8 cellular contexts compared by ENCODE assay signal in the genomic region with DNA sequence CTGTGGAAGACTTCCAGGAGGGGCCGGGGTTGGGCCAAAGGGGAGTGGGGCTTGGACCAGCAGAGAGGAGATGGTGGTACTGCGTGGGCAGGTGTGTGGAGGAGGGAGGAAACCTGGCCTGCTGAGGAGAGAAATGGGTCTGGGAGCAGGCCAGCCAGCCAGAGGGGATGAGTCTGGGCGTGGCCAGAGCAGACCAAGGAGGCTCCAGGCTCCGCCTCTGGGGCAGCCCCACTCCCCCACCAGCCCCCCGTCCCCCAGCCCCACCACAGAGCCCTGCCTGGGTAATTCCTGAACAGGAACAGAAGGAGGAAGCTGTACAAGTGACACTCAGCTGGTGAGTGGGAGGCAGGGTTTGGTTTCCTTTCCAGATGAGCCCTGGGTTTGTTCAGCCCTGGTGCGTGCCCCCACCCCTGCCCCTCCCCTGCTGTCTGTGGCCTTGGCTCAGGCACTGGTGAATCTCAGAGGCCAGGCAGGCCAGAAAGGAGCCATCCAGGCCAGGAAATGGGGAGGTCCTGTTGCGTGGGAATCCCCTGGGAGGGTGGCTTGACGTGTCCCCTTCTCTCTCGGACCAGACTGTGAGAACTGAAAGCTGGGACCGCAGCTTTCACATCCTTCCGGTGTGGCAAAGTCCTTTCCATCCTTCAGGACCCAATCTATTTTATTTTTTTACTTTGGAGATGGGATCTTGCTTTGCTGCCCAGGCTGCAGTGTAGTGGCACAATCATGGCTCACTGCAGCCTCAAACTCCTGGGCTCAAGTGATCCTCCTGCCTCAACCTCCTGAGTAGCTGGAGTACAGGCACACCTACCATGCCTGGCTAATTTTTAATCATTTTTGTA. TPM values are rescaled to one million over a fixed set of nuclear protein-coding genes. Genes with fewer than 3 reads are reported as not detected.
DNase-seq lines count a peak whose midpoint lies in the region; ATAC-seq, FAIRE-seq and TF ChIP-seq lines count a peak whose summit lies in the region.

No MANE protein-coding gene starts in this region.

- DNase-seq in GM12891 (ENCODE audit: insufficient read length, low spot score) (peak; percentile 76), KBM-7 (peak; percentile 97), activated T-cell treated with anti-CD3 and anti-CD28 coated beads for 4 hours (peak; percentile 34), iPS-NIHi7 (ENCODE audit: extremely low spot score) (peak; percentile 76), NCI-H345 (lab: John Stamatoyannopoulos, UW) (no peak), H54 (ENCODE audit: insufficient read length, low spot score) (no peak)
- DNase-seq in stimulated activated CD4-positive, alpha-beta T cell treated with anti-CD3 and anti-CD28 coated beads, Interleukin-2, amount 100 ng/mL, for 48 hours: peak; percentile 19 to 21

- TF ChIP-seq POLR2A in GM12891 (IDR thresholded peaks at IDR 0.05; ENCODE audit: low read depth, low read length) (no peak), H54 (IDR thresholded peaks at IDR 0.05; ENCODE audit: low read depth, low read length) (no peak)

- ATAC-seq in GM21529 (IDR thresholded peaks at IDR 0.05; ENCODE audit: unreplicated experiment): peak; percentile 69

- in situ Hi-C loops in KBM-7 (cut with MboI; ENCODE audit: low pct_unique_long_range_greater_than_20kb, low sequenced_read_pairs): no loop called here

- FAIRE-seq in GM12891 (lab: Jason Lieb, UNC) (peak; percentile 97), H54 (lab: Jason Lieb, UNC) (no peak)

TF ChIP-seq in GM12891, 5 proteins besides CTCF, POLR2A, EP300 and RAD21:
- no peak for TF ChIP-seq POLR2AphosphoS5 (IDR thresholded peaks at IDR 0.05; ENCODE audit: low read depth, low read length)
- no peak for TF ChIP-seq POU2F2 (IDR thresholded peaks at IDR 0.05; ENCODE audit: low read depth, low read length)
- TF ChIP-seq TAF1 (IDR thresholded peaks at IDR 0.05; ENCODE audit: low read depth, low read length): no peak
- TF ChIP-seq PAX5 (IDR thresholded peaks at IDR 0.05; ENCODE audit: insufficient read depth, low read length, severe bottlenecking): no peak
- peak; percentile 74 for TF ChIP-seq SPI1 (IDR thresholded peaks at IDR 0.05; ENCODE audit: low read depth, low read length)

RNA-seq across cellular contexts. Expression of a gene that starts 9.4 kb away (rescaled TPM):
- polyA plus RNA-seq in GM12891 (2012; ENCODE audit: low read depth, missing spikeins): 24.6 TPM

RNA-seq across cellular contexts. Expression of a gene that starts 47.1 kb away (rescaled TPM):
- polyA plus RNA-seq in GM12891 (2012; ENCODE audit: low read depth, missing spikeins): 17.5 TPM

Comparison
In these comparisons a context has a peak if more than half of its experiments do, and no peak if none do; other contexts are left out.
1. DNase-seq: peak in GM12891 (single experiment), KBM-7 (single experiment), activated T-cell treated with anti-CD3 and anti-CD28 coated beads for 4 hours (single experiment), iPS-NIHi7 (single experiment) and stimulated activated CD4-positive, alpha-beta T cell treated with anti-CD3 and anti-CD28 coated beads, Interleukin-2, amount 100 ng/mL, for 48 hours (2 of 2); none in NCI-H345 (single experiment) and H54 (single experiment).